ENCODE assay signal across 30 cellular contexts in the genomic region with DNA sequence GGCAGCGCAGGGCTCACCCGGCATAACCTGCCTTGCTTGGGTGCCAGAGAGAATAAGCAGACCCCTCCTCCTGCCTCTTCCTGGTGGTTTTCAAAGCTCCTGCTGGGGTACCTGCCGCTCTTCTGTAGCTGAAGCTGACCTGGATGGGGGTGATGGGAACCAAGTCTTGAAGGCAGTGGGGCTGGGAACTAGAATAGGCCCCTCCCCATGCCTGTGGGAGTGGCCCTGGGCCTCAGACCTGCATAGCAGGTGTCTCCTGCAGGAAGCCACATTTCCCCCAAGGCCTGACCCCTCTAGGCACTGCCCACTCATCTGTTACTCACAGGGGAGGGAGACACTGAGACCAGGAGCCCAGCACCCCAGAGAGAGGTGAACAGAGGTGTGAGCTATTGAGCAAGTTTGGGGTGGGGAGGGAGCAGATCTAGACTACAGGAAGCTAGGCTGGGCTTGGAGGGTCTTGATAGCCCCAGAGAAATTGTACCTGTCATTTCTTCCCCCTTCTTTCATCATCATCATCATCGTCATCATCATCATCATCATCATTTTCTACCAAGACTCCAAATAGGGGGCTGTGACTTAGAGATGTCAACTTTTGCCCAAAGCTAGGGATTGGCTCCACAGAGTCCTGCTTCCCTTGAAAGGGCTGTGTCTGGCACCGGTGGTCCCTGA. TPM values are rescaled to one million over a fixed set of nuclear protein-coding genes. Genes with fewer than 3 reads are reported as not detected.
DNase-seq lines count a peak whose midpoint lies in the region; ATAC-seq and TF ChIP-seq lines count a peak whose summit lies in the region.
"Had no signal": no experiment of that assay in that cellular context is flagged by ENCODE, and none has a peak within 500 bp of the region (broad histone marks: within the 10 kb centered on the region; RNA-seq: fewer than 3 reads in every experiment).

No MANE protein-coding gene starts in this region.

- no peak overlapping the region for H3K4me3 Mint-ChIP-seq in stimulated activated naive B cell treated with anti-CD40 and anti-IgM and Interleukin-4, amounts not matched to agents 10 μg/mL and 1 μg/mL and 100 μg/mL, for 72 hours
- H3K4me3 Mint-ChIP-seq: activated naive CD8-positive, alpha-beta T cell treated with anti-CD3 and anti-CD28 coated beads, Interleukin-2, amount 10 ng/mL, durations not matched to agents 7 days and 5 days; natural killer cell had no signal

- WGBS in heart right ventricle, 2 donors: 79 to 86% methylated on average over 5 of the region's 5 CpGs

- peaks cover 0 to 92% (median 70%) of the 10 kb centered on the region in 7 donors for H3K27me3 ChIP-seq in heart right ventricle
- H3K27me3 ChIP-seq: ovary, Peyer's patch had no signal

- H3K9me3 ChIP-seq in heart right ventricle: no peaks in the 10 kb centered on the region
- H3K9me3 ChIP-seq: Caco-2, HAP-1, MG63, ovary, Peyer's patch had no signal

- H3K9me3 Mint-ChIP-seq in stimulated activated naive B cell treated with anti-CD40 and anti-IgM and Interleukin-4, amounts not matched to agents 10 μg/mL and 1 μg/mL and 100 μg/mL, for 72 hours: no peaks in the 10 kb centered on the region
- H3K9me3 Mint-ChIP-seq: activated naive CD8-positive, alpha-beta T cell treated with anti-CD3 and anti-CD28 coated beads, Interleukin-2, amount 10 ng/mL, durations not matched to agents 7 days and 5 days; natural killer cell had no signal

- H3K27me3 Mint-ChIP-seq in stimulated activated naive B cell treated with anti-CD40 and anti-IgM and Interleukin-4, amounts not matched to agents 10 μg/mL and 1 μg/mL and 100 μg/mL, for 72 hours: peaks cover 30 to 41% of the 10 kb centered on the region in 2 donors

- no peaks in the 10 kb centered on the region for H3K36me3 Mint-ChIP-seq in stimulated activated naive B cell treated with anti-CD40 and anti-IgM and Interleukin-4, amounts not matched to agents 10 μg/mL and 1 μg/mL and 100 μg/mL, for 72 hours
- H3K36me3 Mint-ChIP-seq: activated naive CD8-positive, alpha-beta T cell treated with anti-CD3 and anti-CD28 coated beads, Interleukin-2, amount 10 ng/mL, durations not matched to agents 7 days and 5 days; natural killer cell had no signal

- intact Hi-C loops in Right ventricle myocardium superior (cut with DNase I): no loop called here
- intact Hi-C loops in heart right ventricle (cut with DNase I): no loop called here

- H3K4me3 ChIP-seq in heart right ventricle: no peak overlapping the region
- H3K4me3 ChIP-seq: dorsolateral prefrontal cortex, HAP-1, MG63, ovary, Peyer's patch, SK-N-MC had no signal

- ATAC-seq in Right ventricle myocardium superior (ENCODE audit: poor library complexity) (no peak), heart right ventricle (no peak), esophagus mucosa (peak; percentile 82), GM18907 (IDR thresholded peaks at IDR 0.05; ENCODE audit: unreplicated experiment) (no peak)
- peak; percentile 56 to 62 for ATAC-seq in stimulated activated naive B cell treated with anti-CD40 and anti-IgM and Interleukin-4, amounts not matched to agents 10 μg/mL and 1 μg/mL and 100 μg/mL, for 72 hours (replicated peaks)
- ATAC-seq: left ventricle myocardium superior, natural killer cell had no signal

- H3K36me3 ChIP-seq in heart right ventricle: no peaks in the 10 kb centered on the region
- H3K36me3 ChIP-seq: HAP-1, MG63, ovary, Peyer's patch, WERI-Rb-1 had no signal

- DNase-seq in Right ventricle myocardium superior (peak; percentile 5), heart right ventricle (no peak), RPMI8226 (peak; percentile 21), NCI-H1105 treated with DMSO at 0.1 percent for 48 hours (lab: John Stamatoyannopoulos, UW) (no peak), NCI-H187 (lab: John Stamatoyannopoulos, UW) (no peak)
- no peak for DNase-seq in stimulated activated naive B cell treated with anti-CD40 and anti-IgM and Interleukin-4, amounts not matched to agents 10 μg/mL and 1 μg/mL and 100 μg/mL, for 72 hours
- DNase-seq: activated CD8-positive, alpha-beta memory T cell treated with anti-CD3 and anti-CD28 coated beads, Interleukin-2, amount 50 U/mL, for 4 hours; activated naive CD8-positive, alpha-beta T cell treated with anti-CD3 and anti-CD28 coated beads, Interleukin-2, amount 10 ng/mL, durations not matched to agents 7 days and 5 days; Caco-2; cerebellar nuclear complex; DND-41; dorsolateral prefrontal cortex; head of caudate nucleus; IMR-90; left ventricle myocardium superior; natural killer cell; NCI-H1436; ovary; Peyer's patch; retina; stimulated activated naive CD4-positive, alpha-beta T cell; WERI-Rb-1 had no signal

- no peak overlapping the region for H3K27ac ChIP-seq in heart right ventricle
- H3K27ac ChIP-seq: dorsolateral prefrontal cortex, ovary, Peyer's patch, SK-N-MC, WERI-Rb-1 had no signal

- peaks cover 16 to 17% of the 10 kb centered on the region in 2 donors for H3K4me1 Mint-ChIP-seq in stimulated activated naive B cell treated with anti-CD40 and anti-IgM and Interleukin-4, amounts not matched to agents 10 μg/mL and 1 μg/mL and 100 μg/mL, for 72 hours

- no peak overlapping the region for H3K27ac Mint-ChIP-seq in stimulated activated naive B cell treated with anti-CD40 and anti-IgM and Interleukin-4, amounts not matched to agents 10 μg/mL and 1 μg/mL and 100 μg/mL, for 72 hours
- H3K27ac Mint-ChIP-seq: activated naive CD8-positive, alpha-beta T cell treated with anti-CD3 and anti-CD28 coated beads, Interleukin-2, amount 10 ng/mL, durations not matched to agents 7 days and 5 days; natural killer cell had no signal

- no peak for TF ChIP-seq CTCF in heart right ventricle (IDR thresholded peaks at IDR 0.05)

- peaks cover 0 to 14% (median 0%) of the 10 kb centered on the region in 9 donors for H3K4me1 ChIP-seq in heart right ventricle
- H3K4me1 ChIP-seq: Caco-2 had no signal

RNA-seq across cellular contexts. Expression of a gene that starts 10.1 kb away (rescaled TPM):
- not detected for total RNA-seq in Right ventricle myocardium superior
- not detected for total RNA-seq in heart right ventricle
- polyA plus RNA-seq in heart right ventricle: under 1 TPM in 1 of 2 donors, not detected in 1; 0.01 TPM
- 40.0 TPM for total RNA-seq in esophagus mucosa
- total RNA-seq: activated naive CD8-positive, alpha-beta T cell treated with anti-CD3 and anti-CD28 coated beads, Interleukin-2, amount 10 ng/mL, durations not matched to agents 7 days and 5 days; Caco-2; IMR-90; left ventricle myocardium superior; natural killer cell; NCI-H460; Peyer's patch; temporal lobe had no signal
- polyA plus RNA-seq: ovary had no signal

RNA-seq across cellular contexts. Expression of a gene that starts 33.9 kb away (rescaled TPM):
- total RNA-seq in Right ventricle myocardium superior (not detected), heart right ventricle (not detected), esophagus mucosa (3.3 TPM)
- not detected for polyA plus RNA-seq in heart right ventricle
- total RNA-seq: activated naive CD8-positive, alpha-beta T cell treated with anti-CD3 and anti-CD28 coated beads, Interleukin-2, amount 10 ng/mL, durations not matched to agents 7 days and 5 days; Caco-2; dorsolateral prefrontal cortex; IMR-90; left ventricle myocardium superior; natural killer cell; NCI-H460; ovary; Peyer's patch; temporal lobe had no signal
- polyA plus RNA-seq: BJ, IMR-90, ovary had no signal

Comparison
In these comparisons a context has a peak if more than half of its experiments do, and no peak if none do; other contexts are left out.
1. DNase-seq: peak in Right ventricle myocardium superior (single experiment) and RPMI8226 (single experiment); none in heart right ventricle (0 of 2), stimulated activated naive B cell treated with anti-CD40 and anti-IgM and Interleukin-4, amounts not matched to agents 10 μg/mL and 1 μg/mL and 100 μg/mL, for 72 hours (single experiment), NCI-H1105 treated with DMSO at 0.1 percent for 48 hours (single experiment) and NCI-H187 (0 of 2).
2. ATAC-seq: peak in esophagus mucosa (single experiment) and stimulated activated naive B cell treated with anti-CD40 and anti-IgM and Interleukin-4, amounts not matched to agents 10 μg/mL and 1 μg/mL and 100 μg/mL, for 72 hours (2 of 2); none in Right ventricle myocardium superior (single experiment), heart right ventricle (0 of 8) and GM18907 (single experiment).
3. RNA of a gene that starts 10.1 kb away (total RNA-seq): 40.0 TPM in esophagus mucosa (single experiment); not detected in Right ventricle myocardium superior (single experiment) and not detected in heart right ventricle; every median in the first group is over 10 times any median in the second.